Comparison of ENCODE assay signal across 8 cellular contexts in the genomic region with DNA sequence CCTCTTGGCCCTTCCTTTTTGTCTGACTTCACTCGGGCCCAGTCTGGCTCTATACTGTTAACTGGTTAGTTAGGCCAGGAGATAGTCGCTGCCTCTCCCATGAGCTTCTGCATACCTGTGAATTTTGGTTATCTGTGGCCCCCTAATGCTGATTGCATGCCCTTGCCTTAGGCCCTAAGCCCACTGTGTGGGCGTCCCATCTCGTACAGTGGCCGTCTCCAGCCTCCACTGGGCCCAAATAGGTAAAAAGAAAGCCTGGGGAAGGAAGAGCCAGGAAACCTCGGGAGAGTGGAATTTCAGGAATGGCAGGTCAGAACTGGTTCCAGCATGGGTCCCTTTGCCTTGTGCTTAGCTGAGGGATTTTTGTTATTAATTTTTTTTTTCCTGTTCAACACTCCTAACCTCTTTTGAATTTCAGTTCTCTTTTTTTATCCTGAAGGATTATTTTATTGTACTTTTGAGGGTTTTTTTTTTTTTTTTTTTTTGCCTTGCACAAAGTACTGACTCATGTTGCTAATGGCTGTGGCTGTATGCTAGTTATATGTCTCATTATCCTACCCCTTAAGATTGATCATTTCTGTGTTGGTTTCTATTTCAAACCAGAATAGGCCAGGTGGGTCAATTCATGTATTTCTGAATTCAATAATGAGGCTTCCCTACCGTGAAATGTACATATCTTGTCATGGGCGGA. TPM values are rescaled to one million over a fixed set of nuclear protein-coding genes. Genes with fewer than 3 reads are reported as not detected.
A peak's percentile ranks its signal among the peaks of the same experiment; 100 is the strongest.
DNase-seq lines count a peak whose midpoint lies in the region; ATAC-seq and TF ChIP-seq lines count a peak whose summit lies in the region.

No MANE protein-coding gene starts in this region.

- no peak overlapping the region for H2AK5ac ChIP-seq in neuronal stem cell (ENCODE audit: low read depth, low read length)

- H2BK15ac ChIP-seq in neuronal stem cell (ENCODE audit: low read length) = no peak overlapping the region

- peak; percentile 5 to 19 for DNase-seq in NOMO-1 (lab: John Stamatoyannopoulos, UW; ENCODE audit: unreplicated experiment in 2 of 2)
- no peak for DNase-seq in effector memory CD4-positive, alpha-beta T cell
- no peak for DNase-seq in neuronal stem cell (ENCODE audit: low spot score)

- no peak overlapping the region for H3K4ac ChIP-seq in neuronal stem cell (ENCODE audit: low read length)

- H2BK12ac ChIP-seq in neuronal stem cell (ENCODE audit: low read length) = no peak overlapping the region

- no peak overlapping the region for H2BK120ac ChIP-seq in neuronal stem cell (ENCODE audit: low read depth, low read length)

- no peak overlapping the region for H3K23ac ChIP-seq in neuronal stem cell (ENCODE audit: low read depth, low read length, poor library complexity)

- H3K9me2 ChIP-seq in DOHH2 (replicated peaks; ENCODE audit: control insufficient read depth, low read length) = no peaks in the 10 kb centered on the region

- no peak overlapping the region for H2AFZ ChIP-seq in neuronal stem cell (ENCODE audit: low read length)

- H3K4me3 ChIP-seq in DOHH2 (ENCODE audit: low read length) (peak overlapping the region; percentile 81), neuronal stem cell (ENCODE audit: low read length in 2 of 2) (peak overlapping the region in 1 of 2 donors; percentile 10)
- H3K4me3 ChIP-seq in effector memory CD4-positive, alpha-beta T cell (ENCODE audit: insufficient read depth, low read depth, low read length, poor library complexity, severe bottlenecking) = peak overlapping the region; percentile 4

- H2BK5ac ChIP-seq in neuronal stem cell (ENCODE audit: low read length) = no peak overlapping the region

- no peak overlapping the region for H3K14ac ChIP-seq in neuronal stem cell (ENCODE audit: low read length)

- H3F3A ChIP-seq in DOHH2 (ENCODE audit: control insufficient read depth, insufficient read depth) = peaks cover 33% of the 10 kb centered on the region

- peak overlapping the region; percentile 91 for H3K4me2 ChIP-seq in DOHH2 (ENCODE audit: low read length)
- H3K4me2 ChIP-seq in neuronal stem cell (ENCODE audit: insufficient read depth, low read length, poor library complexity, severe bottlenecking) = peak overlapping the region; percentile 51

- H4K20me1 ChIP-seq in DOHH2 (ENCODE audit: control insufficient read depth, insufficient read depth, low read depth, low read length) = peaks cover 53% of the 10 kb centered on the region

- H4K8ac ChIP-seq in neuronal stem cell (ENCODE audit: low read depth, low read length) = no peak overlapping the region

- H3K4me1 ChIP-seq in DOHH2 (ENCODE audit: control insufficient read depth, low read length) = peaks cover 76% of the 10 kb centered on the region
- peaks cover 69% of the 10 kb centered on the region for H3K4me1 ChIP-seq in effector memory CD4-positive, alpha-beta T cell (ENCODE audit: control insufficient read depth, insufficient read depth, low read length, poor library complexity, severe bottlenecking)
- H3K4me1 ChIP-seq in neuronal stem cell (ENCODE audit: control insufficient read depth in 2 of 2, insufficient read depth in 1 of 2, low read depth in 1 of 2, low read length in 2 of 2) = peaks cover 22 to 52% of the 10 kb centered on the region in 2 donors

- peaks cover 58% of the 10 kb centered on the region for H3K36me3 ChIP-seq in DOHH2 (ENCODE audit: control insufficient read depth, low read length)
- H3K36me3 ChIP-seq in effector memory CD4-positive, alpha-beta T cell (ENCODE audit: control insufficient read depth, insufficient read depth, low read length) = no peaks in the 10 kb centered on the region
- H3K36me3 ChIP-seq in neuronal stem cell (replicated peaks in 1 of 2; ENCODE audit: control insufficient read depth in 2 of 2, insufficient read depth in 2 of 2, low read length in 2 of 2) = peaks cover 6 to 45% of the 10 kb centered on the region in 2 donors

- no peak overlapping the region for H3K9ac ChIP-seq in neuronal stem cell (ENCODE audit: low read depth, low read length, poor library complexity)

- no peaks in the 10 kb centered on the region for H3K79me1 ChIP-seq in neuronal stem cell (ENCODE audit: low read depth, low read length)

- H3K27me3 ChIP-seq in DOHH2 (ENCODE audit: control insufficient read depth, low read length) (no peaks in the 10 kb centered on the region), neuronal stem cell (ENCODE audit: control insufficient read depth in 3 of 3, insufficient read depth in 3 of 3, low read depth in 1 of 3, low read length in 3 of 3) (no peaks in the 10 kb centered on the region)
- no peaks in the 10 kb centered on the region for H3K27me3 ChIP-seq in effector memory CD4-positive, alpha-beta T cell (replicated peaks; ENCODE audit: control insufficient read depth, insufficient read depth, low read length, poor library complexity, severe bottlenecking)

- peak overlapping the region; percentile 83 for H3K27ac ChIP-seq in DOHH2 (ENCODE audit: low read depth, low read length)
- H3K27ac ChIP-seq in effector memory CD4-positive, alpha-beta T cell (ENCODE audit: insufficient read depth, low read length, poor library complexity, severe bottlenecking) = peak overlapping the region; percentile 90
- peak overlapping the region; percentile 19 for H3K27ac ChIP-seq in neuronal stem cell (replicated peaks; ENCODE audit: low read length)

- no peak overlapping the region for H3K18ac ChIP-seq in neuronal stem cell (ENCODE audit: low read length)

- H4K91ac ChIP-seq in neuronal stem cell (ENCODE audit: low read depth, low read length, poor library complexity) = no peak overlapping the region

- peaks cover 79% of the 10 kb centered on the region for H3K79me2 ChIP-seq in DOHH2 (ENCODE audit: control insufficient read depth, low read length)

- TF ChIP-seq CTCF in DOHH2 (IDR thresholded peaks at IDR 0.05; ENCODE audit: low read depth, low read length, poor library complexity, severe bottlenecking) = no peak

- ATAC-seq in HG03565 (IDR thresholded peaks at IDR 0.05; ENCODE audit: unreplicated experiment) (no peak), GM21367 (IDR thresholded peaks at IDR 0.05; ENCODE audit: unreplicated experiment) (no peak), GM21423 (IDR thresholded peaks at IDR 0.05; ENCODE audit: unreplicated experiment) (no peak), GM19328 (IDR thresholded peaks at IDR 0.05; ENCODE audit: unreplicated experiment) (no peak)

- no CpG with 5 or more reads among the region's 8 CpGs for WGBS in neuronal stem cell (ENCODE audit: extremely low coverage in 2 of 2, insufficient read length in 2 of 2, insufficient replicate concordance in 1 of 2), 2 donors

- H3K9me3 ChIP-seq in DOHH2 (ENCODE audit: control insufficient read depth, insufficient read depth, low read length) (no peaks in the 10 kb centered on the region), neuronal stem cell (replicated peaks in 1 of 2; ENCODE audit: control insufficient read depth in 2 of 2, insufficient read depth in 1 of 2, low read depth in 1 of 2, low read length in 2 of 2) (no peaks in the 10 kb centered on the region)
- H3K9me3 ChIP-seq in effector memory CD4-positive, alpha-beta T cell (ENCODE audit: control insufficient read depth, low read length) = no peaks in the 10 kb centered on the region

RNA-seq across cellular contexts. Expression of a gene that starts 3.4 kb away (rescaled TPM):
- polyA plus RNA-seq in neuronal stem cell (2013, experiment 1 of 2) = 108 TPM
- polyA plus RNA-seq in neuronal stem cell (2013, experiment 2 of 2) = 114 TPM

Comparison
In these comparisons a context has a peak if more than half of its experiments do, and no peak if none do; other contexts are left out.
1. H3K27ac ChIP-seq: peak in every context shown above with its lines; median percentile 90 in effector memory CD4-positive, alpha-beta T cell; 83 in DOHH2; 19 in neuronal stem cell.
2. DNase-seq: peak in NOMO-1 (2 of 2); none in effector memory CD4-positive, alpha-beta T cell (0 of 3) and neuronal stem cell (single experiment).